15 cellular contexts compared by ENCODE assay signal in the genomic region with DNA sequence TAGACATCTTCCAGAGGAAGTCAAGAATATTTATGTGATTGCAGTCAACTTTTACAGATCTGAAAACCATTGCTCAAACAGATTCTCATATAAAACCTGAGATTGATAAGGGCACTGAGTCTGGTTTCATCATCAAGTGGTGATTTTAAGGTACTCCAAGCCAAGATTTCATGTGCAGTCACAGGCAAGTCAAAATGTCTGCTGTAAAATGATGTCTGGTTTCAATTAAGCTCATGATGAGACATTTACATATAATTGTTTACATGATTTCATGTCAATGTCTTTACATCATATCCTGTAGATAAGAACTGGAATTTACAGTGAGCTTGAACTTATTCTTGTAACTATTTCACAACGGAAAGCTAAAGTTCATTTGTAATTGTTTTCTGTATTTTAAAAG.
DNase-seq lines count a peak whose midpoint lies in the region; ATAC-seq and TF ChIP-seq lines count a peak whose summit lies in the region.
"Had no signal": no experiment of that assay in that cellular context is flagged by ENCODE, and none has a peak within 500 bp of the region (broad histone marks: within the 10 kb centered on the region; RNA-seq: fewer than 3 reads in every experiment).

No MANE protein-coding gene starts in this region.

- H3K4me3 ChIP-seq in astrocyte of the spinal cord (ENCODE audit: low read depth, low read length) (no peak overlapping the region), foreskin fibroblast (ENCODE audit: low read depth in 1 of 2, low read length in 2 of 2) (no peak overlapping the region)
- H3K4me3 ChIP-seq: suprapubic skin had no signal

- no peak for ATAC-seq in GM18873 (IDR thresholded peaks at IDR 0.05; ENCODE audit: low FRiP score, unreplicated experiment)
- no peak for ATAC-seq in HG03139 (IDR thresholded peaks at IDR 0.05; ENCODE audit: unreplicated experiment)
- ATAC-seq: activated CD4-positive, CD25-positive, alpha-beta regulatory T cell treated with anti-CD3 and anti-CD28 coated beads, Interleukin-2, amount 50 U/mL, for 24 hours had no signal

- DNase-seq in AG09319 (ENCODE audit: extremely low read depth, low read depth) (peak; percentile 65), HS-5 (ENCODE audit: low read depth) (peak; percentile 71), astrocyte of the spinal cord (ENCODE audit: low read depth, low spot score) (peak; percentile 54), foreskin fibroblast (peak; percentile 80 to 87), T-helper 9 cell (no peak), T-helper 1 cell (no peak)
- DNase-seq: activated effector memory CD4-positive, alpha-beta T cell treated with Interleukin-2 at 50 U/mL for 16 hours; NCI-H1436 treated with DMSO at 0.1 percent for 48 hours; NCI-H446; NK-92 treated with Interleukin-12 subunit alpha and Interleukin-12 subunit beta, amount 100 ng/mL, for 24 hours; stimulated activated CD4-positive, alpha-beta T cell treated with anti-CD3 and anti-CD28 coated beads, Interleukin-4, amount 100 ng/mL, for 24 hours had no signal

- no peak for TF ChIP-seq CTCF in AG09319 (IDR thresholded peaks at IDR 0.05; ENCODE audit: low read depth, low read length)
- TF ChIP-seq CTCF in astrocyte of the spinal cord (IDR thresholded peaks at IDR 0.05; ENCODE audit: low read depth, low read length): no peak
- TF ChIP-seq CTCF in foreskin fibroblast (IDR thresholded peaks at IDR 0.05; ENCODE audit: low read depth, low read length): no peak

- in situ Hi-C loops in astrocyte of the spinal cord (cut with HindIII; ENCODE audit: low sequenced_read_pairs): no loop called here

Comparison
In these comparisons a context has a peak if more than half of its experiments do, and no peak if none do; other contexts are left out.
1. DNase-seq: peak in AG09319 (single experiment), HS-5 (single experiment), astrocyte of the spinal cord (single experiment) and foreskin fibroblast (2 of 2); none in T-helper 9 cell (single experiment) and T-helper 1 cell (0 of 5).